1 cellular context compared by ENCODE assay signal in the genomic region with DNA sequence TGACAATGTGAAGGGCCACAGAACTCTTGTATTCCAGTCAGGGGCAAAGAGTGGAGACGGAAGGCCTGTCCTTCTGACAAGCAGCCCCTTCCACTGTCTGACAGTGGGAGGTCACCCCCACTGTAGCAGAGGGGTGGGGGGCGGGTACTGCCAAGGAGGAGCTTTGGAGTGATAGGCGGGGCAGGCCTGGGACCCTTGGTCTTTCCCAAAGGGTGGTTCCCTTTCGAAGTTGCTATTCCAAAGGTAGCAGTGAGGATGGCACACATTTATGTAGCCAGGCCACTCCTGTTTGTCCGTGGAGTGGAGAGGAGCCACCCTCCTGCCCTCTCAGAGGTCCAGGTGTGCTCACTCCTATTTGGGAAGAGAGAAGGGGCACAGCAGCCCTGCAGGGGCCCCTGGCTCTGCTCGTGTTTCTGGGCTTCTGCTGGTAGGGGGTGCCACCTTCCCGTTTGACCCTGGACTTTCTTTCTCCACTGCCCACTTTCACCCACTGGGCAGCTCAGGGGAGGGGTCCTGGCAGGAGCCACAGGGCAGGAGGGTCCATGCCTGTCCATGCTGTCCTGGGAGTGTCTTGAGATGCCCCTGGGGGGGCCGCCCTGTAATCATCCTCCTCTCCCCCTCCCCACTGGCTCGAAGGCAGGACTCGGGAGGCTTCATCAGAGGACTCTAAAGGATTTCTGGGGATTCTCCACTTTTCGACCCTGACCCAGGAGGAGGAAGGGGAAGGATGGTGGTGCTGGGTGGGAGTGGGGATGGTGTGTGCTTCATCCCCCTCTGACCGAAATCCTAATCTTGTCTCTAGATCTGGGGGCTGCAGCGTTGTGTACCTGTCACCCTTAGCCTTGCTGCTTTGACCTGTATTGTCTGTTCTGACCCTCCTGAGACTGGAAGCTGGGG.
A peak's percentile ranks its signal among the peaks of the same experiment; 100 is the strongest.
TF ChIP-seq lines count a peak whose summit lies in the region.

No MANE protein-coding gene starts in this region.

TF ChIP-seq in GM23338, 12 proteins besides CTCF, POLR2A, EP300 and RAD21:
- TF ChIP-seq, protein P1, sequence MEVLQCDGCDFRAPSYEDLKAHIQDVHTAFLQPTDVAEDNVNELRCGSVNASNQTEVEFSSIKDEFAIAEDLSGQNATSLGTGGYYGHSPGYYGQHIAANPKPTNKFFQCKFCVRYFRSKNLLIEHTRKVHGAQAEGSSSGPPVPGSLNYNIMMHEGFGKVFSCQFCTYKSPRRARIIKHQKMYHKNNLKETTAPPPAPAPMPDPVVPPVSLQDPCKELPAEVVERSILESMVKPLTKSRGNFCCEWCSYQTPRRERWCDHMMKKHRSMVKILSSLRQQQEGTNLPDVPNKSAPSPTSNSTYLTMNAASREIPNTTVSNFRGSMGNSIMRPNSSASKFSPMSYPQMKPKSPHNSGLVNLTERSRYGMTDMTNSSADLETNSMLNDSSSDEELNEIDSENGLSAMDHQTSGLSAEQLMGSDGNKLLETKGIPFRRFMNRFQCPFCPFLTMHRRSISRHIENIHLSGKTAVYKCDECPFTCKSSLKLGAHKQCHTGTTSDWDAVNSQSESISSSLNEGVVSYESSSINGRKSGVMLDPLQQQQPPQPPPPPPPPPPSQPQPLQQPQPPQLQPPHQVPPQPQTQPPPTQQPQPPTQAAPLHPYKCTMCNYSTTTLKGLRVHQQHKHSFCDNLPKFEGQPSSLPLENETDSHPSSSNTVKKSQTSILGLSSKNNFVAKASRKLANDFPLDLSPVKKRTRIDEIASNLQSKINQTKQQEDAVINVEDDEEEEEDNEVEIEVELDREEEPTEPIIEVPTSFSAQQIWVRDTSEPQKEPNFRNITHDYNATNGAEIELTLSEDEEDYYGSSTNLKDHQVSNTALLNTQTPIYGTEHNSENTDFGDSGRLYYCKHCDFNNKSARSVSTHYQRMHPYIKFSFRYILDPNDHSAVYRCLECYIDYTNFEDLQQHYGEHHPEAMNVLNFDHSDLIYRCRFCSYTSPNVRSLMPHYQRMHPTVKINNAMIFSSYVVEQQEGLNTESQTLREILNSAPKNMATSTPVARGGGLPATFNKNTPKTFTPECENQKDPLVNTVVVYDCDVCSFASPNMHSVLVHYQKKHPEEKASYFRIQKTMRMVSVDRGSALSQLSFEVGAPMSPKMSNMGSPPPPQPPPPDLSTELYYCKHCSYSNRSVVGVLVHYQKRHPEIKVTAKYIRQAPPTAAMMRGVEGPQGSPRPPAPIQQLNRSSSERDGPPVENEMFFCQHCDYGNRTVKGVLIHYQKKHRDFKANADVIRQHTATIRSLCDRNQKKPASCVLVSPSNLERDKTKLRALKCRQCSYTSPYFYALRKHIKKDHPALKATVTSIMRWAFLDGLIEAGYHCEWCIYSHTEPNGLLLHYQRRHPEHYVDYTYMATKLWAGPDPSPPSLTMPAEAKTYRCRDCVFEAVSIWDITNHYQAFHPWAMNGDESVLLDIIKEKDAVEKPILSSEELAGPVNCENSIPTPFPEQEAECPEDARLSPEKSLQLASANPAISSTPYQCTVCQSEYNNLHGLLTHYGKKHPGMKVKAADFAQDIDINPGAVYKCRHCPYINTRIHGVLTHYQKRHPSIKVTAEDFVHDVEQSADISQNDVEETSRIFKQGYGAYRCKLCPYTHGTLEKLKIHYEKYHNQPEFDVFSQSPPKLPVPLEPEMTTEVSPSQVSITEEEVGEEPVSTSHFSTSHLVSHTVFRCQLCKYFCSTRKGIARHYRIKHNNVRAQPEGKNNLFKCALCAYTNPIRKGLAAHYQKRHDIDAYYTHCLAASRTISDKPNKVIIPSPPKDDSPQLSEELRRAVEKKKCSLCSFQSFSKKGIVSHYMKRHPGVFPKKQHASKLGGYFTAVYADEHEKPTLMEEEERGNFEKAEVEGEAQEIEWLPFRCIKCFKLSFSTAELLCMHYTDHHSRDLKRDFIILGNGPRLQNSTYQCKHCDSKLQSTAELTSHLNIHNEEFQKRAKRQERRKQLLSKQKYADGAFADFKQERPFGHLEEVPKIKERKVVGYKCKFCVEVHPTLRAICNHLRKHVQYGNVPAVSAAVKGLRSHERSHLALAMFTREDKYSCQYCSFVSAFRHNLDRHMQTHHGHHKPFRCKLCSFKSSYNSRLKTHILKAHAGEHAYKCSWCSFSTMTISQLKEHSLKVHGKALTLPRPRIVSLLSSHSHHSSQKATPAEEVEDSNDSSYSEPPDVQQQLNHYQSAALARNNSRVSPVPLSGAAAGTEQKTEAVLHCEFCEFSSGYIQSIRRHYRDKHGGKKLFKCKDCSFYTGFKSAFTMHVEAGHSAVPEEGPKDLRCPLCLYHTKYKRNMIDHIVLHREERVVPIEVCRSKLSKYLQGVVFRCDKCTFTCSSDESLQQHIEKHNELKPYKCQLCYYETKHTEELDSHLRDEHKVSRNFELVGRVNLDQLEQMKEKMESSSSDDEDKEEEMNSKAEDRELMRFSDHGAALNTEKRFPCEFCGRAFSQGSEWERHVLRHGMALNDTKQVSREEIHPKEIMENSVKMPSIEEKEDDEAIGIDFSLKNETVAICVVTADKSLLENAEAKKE (CRISPR knock-in tag; IDR thresholded peaks at IDR 0.05) = no peak
- TF ChIP-seq NANOG (IDR thresholded peaks at IDR 0.05; ENCODE audit: borderline replicate concordance) (no peak), POLR2AphosphoS5 (IDR thresholded peaks at IDR 0.05; ENCODE audit: low read depth) (peak; percentile 1; the same call in 1 of the 2 replicates)
